Comparison of ENCODE assay signal across 8 cellular contexts in genomic region chr6:46491201-46491788, GRCh38. TPM values are rescaled to one million over a fixed set of nuclear protein-coding genes. Genes with fewer than 3 reads are reported as not detected.
A peak's percentile ranks its signal among the peaks of the same experiment; 100 is the strongest.
DNase-seq lines count a peak whose midpoint lies in the region; ATAC-seq lines count a peak whose summit lies in the region.

TSS of gene RCAN2 (minus strand) at chr6:46491449.

- DNase-seq in Ammon's horn (ENCODE audit: low spot score) = peak; percentile 64
- peak; percentile 78 for DNase-seq in HuH-7 (ENCODE audit: low spot score)
- peak; percentile 28 for DNase-seq in T1000 (lab: John Stamatoyannopoulos, UW)
- peak; percentile 29 for DNase-seq in dermis blood vessel endothelial cell
- DNase-seq in left kidney (ENCODE audit: low read depth, low spot score) = peak; percentile 89
- DNase-seq in stimulated activated CD4-positive, alpha-beta T cell treated with anti-CD3 and anti-CD28 coated beads, Interleukin-4, amount 100 ng/mL, for 1 hour = peak; percentile 15
- no peak for DNase-seq in SHP77 treated with DMSO at 0.1 percent for 48 hours (lab: John Stamatoyannopoulos, UW)

- ATAC-seq in GM18867 (IDR thresholded peaks at IDR 0.05; ENCODE audit: unreplicated experiment) = peak; percentile 72

RNA-seq across cellular contexts. Expression of gene RCAN2, which starts in this region (rescaled TPM):
- 0.19 and 0.34 TPM in 2 replicates for total RNA-seq in dermis blood vessel endothelial cell

Comparison
In these comparisons a context has a peak if more than half of its experiments do, and no peak if none do; other contexts are left out.
1. Peak in DNase-seq in dermis blood vessel endothelial cell; RNA of the gene not detected or under 1 TPM.